Comparison of ENCODE assay signal across 8 cellular contexts in genomic region chr13:110306960-110307696, GRCh38. TPM values are rescaled to one million over a fixed set of nuclear protein-coding genes. Genes with fewer than 3 reads are reported as not detected.
DNase-seq lines count a peak whose midpoint lies in the region; ATAC-seq and TF ChIP-seq lines count a peak whose summit lies in the region.

COL4A1 (minus strand) TSS chr13:110307157; CDS start chr13:110307027, 130 bp downstream.
COL4A2 (plus strand) TSS chr13:110307284; CDS start chr13:110307904, 620 bp downstream.

- H3K4me3 ChIP-seq in choroid plexus epithelial cell (ENCODE audit: low read depth, low read length) = peak within 1 kb of the TSS; percentile 68
- peak within 1 kb of the TSS; percentile 76 to 97 (median 76) for H3K4me3 ChIP-seq in thyroid gland (replicated peaks in 1 of 3)

- intact Hi-C loops in thyroid gland (cut with DNase I) = no loop called here

- peak; percentile 66 for ATAC-seq in left lobe of liver
- no peak for ATAC-seq in GM21576 (IDR thresholded peaks at IDR 0.05; ENCODE audit: unreplicated experiment)

- TF ChIP-seq CTCF in choroid plexus epithelial cell (conservative IDR thresholded peaks at IDR 0.05; ENCODE audit: low read depth, low read length) (no peak), thyroid gland (IDR thresholded peaks at IDR 0.05) (peak in 1 of 6 experiments; percentile 3)

- TF ChIP-seq POLR2A in thyroid gland (IDR thresholded peaks at IDR 0.05) = peak; percentile 90 to 99

- H3K36me3 ChIP-seq in thyroid gland = no peaks in the 10 kb centered on the region

- 0% methylated on average over 11 of the region's 89 CpGs; no CpG with 5 or more reads in 1 of the 2 donors for WGBS in thyroid gland, 2 donors

- H3K9me3 ChIP-seq in thyroid gland = no peaks in the 10 kb centered on the region

- peaks cover 52 to 69% of the 10 kb centered on the region in 2 donors for H3K4me1 ChIP-seq in thyroid gland

- H3K27me3 ChIP-seq in thyroid gland = no peaks in the 10 kb centered on the region

- DNase-seq in NCI-H1105 (lab: John Stamatoyannopoulos, UW) = peak; percentile 22
- DNase-seq in NCI-H1105 treated with DMSO at 0.1 percent for 48 hours (lab: John Stamatoyannopoulos, UW) = no peak
- DNase-seq in choroid plexus epithelial cell (ENCODE audit: low read depth) = peak; percentile 88
- peak; percentile 55 for DNase-seq in left lobe of liver (ENCODE audit: low spot score)
- DNase-seq in thyroid gland = peak; percentile 70 to 80
- no peak for DNase-seq in AML-193 (lab: John Stamatoyannopoulos, UW)
- DNase-seq in DMS153 (lab: John Stamatoyannopoulos, UW) = no peak

- peak within 1 kb of the TSS; percentile 90 to 99 (median 93) for H3K27ac ChIP-seq in thyroid gland

RNA-seq across cellular contexts. Expression of gene COL4A1, which starts in this region (rescaled TPM):
- total RNA-seq in left lobe of liver (9.1 TPM), thyroid gland (100 to 1,000 TPM in 2 of 4 donors, 10 to 100 TPM in 2; 71.3 to 161 (median 112) TPM)

RNA-seq across cellular contexts. Expression of gene COL4A2, which starts in this region (rescaled TPM):
- total RNA-seq in left lobe of liver (12.4 TPM), thyroid gland (100 to 1,000 TPM in 3 of 4 donors, 10 to 100 TPM in 1; 97.6 to 193 (median 131) TPM)

Comparison
In these comparisons a context has a peak if more than half of its experiments do, and no peak if none do; other contexts are left out.
1. DNase-seq: peak in NCI-H1105 (single experiment), choroid plexus epithelial cell (single experiment), left lobe of liver (single experiment) and thyroid gland (2 of 2); none in NCI-H1105 treated with DMSO at 0.1 percent for 48 hours (single experiment), AML-193 (0 of 2) and DMS153 (single experiment).